28 cellular contexts compared by ENCODE assay signal in the genomic region with DNA sequence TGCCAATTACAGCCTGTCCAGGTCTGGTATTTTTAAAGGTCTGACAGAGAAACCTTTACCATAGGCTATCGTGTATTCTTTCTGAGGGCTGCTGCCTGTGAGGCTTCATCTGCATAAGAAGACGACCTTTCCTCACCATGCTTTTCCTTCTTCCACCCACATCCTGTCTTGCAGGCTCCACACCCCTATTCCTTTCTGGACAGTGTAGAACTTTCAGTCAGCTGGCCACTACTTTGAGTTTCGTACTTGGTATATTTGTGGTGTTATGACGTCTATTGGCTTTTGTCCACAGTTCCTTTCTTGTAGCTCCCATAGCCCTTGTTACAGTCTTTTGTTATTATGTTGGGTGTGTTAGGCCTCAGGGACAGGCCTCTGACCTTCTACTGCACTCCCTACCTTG.
"Had no signal": no experiment of that assay in that cellular context is flagged by ENCODE, and none has a peak within 500 bp of the region (broad histone marks: within the 10 kb centered on the region; RNA-seq: fewer than 3 reads in every experiment).

No MANE protein-coding gene starts in this region.

- H3K4me1 ChIP-seq: neural progenitor cell, psoas muscle, right lobe of liver, stomach, thyroid gland, transverse colon, upper lobe of left lung, vagina had no signal

- H3K9me3 ChIP-seq: neutrophil, right lobe of liver, testis, thyroid gland, upper lobe of left lung, vagina had no signal

- H3K27me3 ChIP-seq: neural progenitor cell, neutrophil, right lobe of liver, stomach, testis, thyroid gland, transverse colon, upper lobe of left lung, vagina had no signal

- ATAC-seq: left cardiac atrium; left lobe of liver; natural killer cell; psoas muscle; right lobe of liver; stimulated activated naive B cell treated with anti-CD40 and anti-IgM and Interleukin-4, amounts not matched to agents 10 μg/mL and 1 μg/mL and 100 μg/mL, for 72 hours; stimulated activated naive CD8-positive, alpha-beta T cell treated with anti-CD3 and anti-CD28 coated beads, Interleukin-15, Interleukin-2, amounts not matched to agents 100 U/mL and 50 U/mL, for 24 hours had no signal

- H3K27ac ChIP-seq: neural progenitor cell, neutrophil, parathyroid adenoma, psoas muscle, right lobe of liver, skin epidermis, stomach, testis, thyroid gland, transverse colon, upper lobe of left lung, vagina had no signal

- H3K36me3 ChIP-seq: neural progenitor cell, neutrophil, right lobe of liver, stomach, thyroid gland, transverse colon, upper lobe of left lung, vagina had no signal

- H3K4me3 ChIP-seq: lung, neural progenitor cell, psoas muscle, right lobe of liver, skin epidermis, stomach, testis, thyroid gland, transverse colon, upper lobe of left lung, vagina had no signal

- DNase-seq: hippocampal formation; kidney glomerular epithelial cell; left cardiac atrium; mesendoderm; naive B cell; natural killer cell; nephron progenitor cell; occipital lobe; psoas muscle; right lobe of liver; stimulated activated CD4-positive, alpha-beta T cell treated with anti-CD3 and anti-CD28 coated beads, Interleukin-12 subunit alpha, Interleukin-12 subunit beta, amount 100 ng/mL, for 4 hours; stimulated activated CD4-positive, alpha-beta T cell treated with anti-CD3 and anti-CD28 coated beads, Interleukin-15, amount 100 ng/mL, for 24 hours; stimulated activated CD4-positive, alpha-beta T cell treated with anti-CD3 and anti-CD28 coated beads, Interleukin-2, amount 100 ng/mL, for 24 hours; stimulated activated CD4-positive, alpha-beta T cell treated with anti-CD3 and anti-CD28 coated beads, Interleukin-4, amount 100 ng/mL, for 1 hour; stimulated activated naive B cell treated with anti-CD40 and anti-IgM and Interleukin-4, amounts not matched to agents 10 μg/mL and 1 μg/mL and 100 μg/mL, for 72 hours; stimulated activated naive CD8-positive, alpha-beta T cell treated with anti-CD3 and anti-CD28 coated beads, Interleukin-15, Interleukin-2, amounts not matched to agents 100 U/mL and 50 U/mL, for 24 hours; stomach; testis; thyroid gland; transverse colon; upper lobe of left lung had no signal
